14 cellular contexts compared by ENCODE assay signal in genomic region chr15:84108725-84109124, GRCh38.
DNase-seq lines count a peak whose midpoint lies in the region; ATAC-seq and TF ChIP-seq lines count a peak whose summit lies in the region.
"Had no signal": no experiment of that assay in that cellular context is flagged by ENCODE, and none has a peak within 500 bp of the region (broad histone marks: within the 10 kb centered on the region; RNA-seq: fewer than 3 reads in every experiment).

No MANE protein-coding gene starts in this region.

- no peaks in the 10 kb centered on the region for H3K9me3 ChIP-seq in naive thymus-derived CD4-positive, alpha-beta T cell (ENCODE audit: control insufficient read depth in 2 of 3, low read length in 3 of 3)
- H3K9me3 ChIP-seq in Peyer's patch, result no peaks in the 10 kb centered on the region

- POLR2A ChIA-PET in naive thymus-derived CD4-positive, alpha-beta T cell (lab: Charles Lee), result no interaction called here

- no peaks in the 10 kb centered on the region for H3K27me3 ChIP-seq in naive thymus-derived CD4-positive, alpha-beta T cell (ENCODE audit: control insufficient read depth in 2 of 2, insufficient read depth in 2 of 2, low read length in 2 of 2)
- no peaks in the 10 kb centered on the region for H3K27me3 ChIP-seq in Peyer's patch

- H3K4me3 ChIP-seq in naive thymus-derived CD4-positive, alpha-beta T cell (ENCODE audit: low read length), result no peak overlapping the region
- H3K4me3 ChIP-seq in Peyer's patch, result no peak overlapping the region

- H3K4me1 Mint-ChIP-seq in chondrocyte (ENCODE audit: low read depth) (peaks cover 4% of the 10 kb centered on the region), nephron (peaks cover 5% of the 10 kb centered on the region)
- no peaks in the 10 kb centered on the region for H3K4me1 Mint-ChIP-seq in naive thymus-derived CD4-positive, alpha-beta T cell
- H3K4me1 Mint-ChIP-seq: natural killer cell had no signal

- CTCF ChIA-PET in naive thymus-derived CD4-positive, alpha-beta T cell (lab: Charles Lee), result no interaction called here

- no peaks in the 10 kb centered on the region for H3K36me3 ChIP-seq in naive thymus-derived CD4-positive, alpha-beta T cell (ENCODE audit: control insufficient read depth in 2 of 3, insufficient read depth in 3 of 3, low read length in 3 of 3)
- H3K36me3 ChIP-seq in Peyer's patch, result no peaks in the 10 kb centered on the region

- H3K4me3 Mint-ChIP-seq in chondrocyte (ENCODE audit: unreplicated experiment), result no peak overlapping the region
- no peak overlapping the region for H3K4me3 Mint-ChIP-seq in nephron
- no peak overlapping the region for H3K4me3 Mint-ChIP-seq in naive thymus-derived CD4-positive, alpha-beta T cell
- H3K4me3 Mint-ChIP-seq: CD8-positive, alpha-beta T cell; dendritic cell treated with granulocyte-macrophage colony-stimulating factor and Interleukin-4, amounts not matched to agents 40 ng/mL and 50 ng/mL, for 4 days; natural killer cell had no signal

- H3K27me3 Mint-ChIP-seq in chondrocyte (ENCODE audit: low read depth) (peaks cover 2% of the 10 kb centered on the region), nephron (ENCODE audit: low read depth) (no peaks in the 10 kb centered on the region)
- H3K27me3 Mint-ChIP-seq in naive thymus-derived CD4-positive, alpha-beta T cell, result peaks cover 5 to 17% (median 9%) of the 10 kb centered on the region in 5 donors

- H3K9me3 Mint-ChIP-seq in chondrocyte (ENCODE audit: low read depth) (no peaks in the 10 kb centered on the region), nephron (no peaks in the 10 kb centered on the region)
- H3K9me3 Mint-ChIP-seq in naive thymus-derived CD4-positive, alpha-beta T cell, result no peaks in the 10 kb centered on the region
- H3K9me3 Mint-ChIP-seq: activated naive CD4-positive, alpha-beta T cell treated with anti-CD3 and anti-CD28 coated beads, Interleukin-2, amount 50 U/mL, for 72 hours; CD8-positive, alpha-beta T cell; dendritic cell treated with granulocyte-macrophage colony-stimulating factor and Interleukin-4, amounts not matched to agents 40 ng/mL and 50 ng/mL, for 4 days; natural killer cell had no signal

- intact Hi-C loops in naive thymus-derived CD4-positive, alpha-beta T cell (cut with micrococcal nuclease), result no loop called here

- no peak for TF ChIP-seq POLR2A in Peyer's patch (IDR thresholded peaks at IDR 0.05)

- TF ChIP-seq CTCF in chondrocyte (IDR thresholded peaks at IDR 0.05) (peak; percentile 47), nephron (IDR thresholded peaks at IDR 0.05; ENCODE audit: unreplicated experiment in 3 of 3) (peak; percentile 22 to 40 (median 35)), Peyer's patch (IDR thresholded peaks at IDR 0.05) (no peak)

- DNase-seq in EL (peak; percentile 5), NAMALWA (ENCODE audit: low spot score) (peak; percentile 16), chondrocyte (ENCODE audit: low spot score) (no peak), NCI-H2081 treated with DMSO at 0.1 percent for 48 hours (lab: John Stamatoyannopoulos, UW) (no peak), Peyer's patch (no peak), COR-L47 (lab: John Stamatoyannopoulos, UW) (no peak)
- DNase-seq in naive thymus-derived CD4-positive, alpha-beta T cell, result no peak
- DNase-seq: CD8-positive, alpha-beta T cell; natural killer cell; NCI-H1105; SHP77 treated with DMSO at 0.1 percent for 48 hours had no signal

- H3K27ac Mint-ChIP-seq in chondrocyte (ENCODE audit: unreplicated experiment) (no peak overlapping the region), nephron (peak overlapping the region in 1 of 3 experiments; percentile 10)
- H3K27ac Mint-ChIP-seq in naive thymus-derived CD4-positive, alpha-beta T cell, result no peak overlapping the region
- H3K27ac Mint-ChIP-seq: activated naive CD4-positive, alpha-beta T cell treated with anti-CD3 and anti-CD28 coated beads, Interleukin-2, amount 50 U/mL, for 72 hours; CD8-positive, alpha-beta T cell; dendritic cell treated with granulocyte-macrophage colony-stimulating factor and Interleukin-4, amounts not matched to agents 40 ng/mL and 50 ng/mL, for 4 days; natural killer cell had no signal

- ATAC-seq in naive thymus-derived CD4-positive, alpha-beta T cell, result no peak
- ATAC-seq: activated naive CD4-positive, alpha-beta T cell treated with anti-CD3 and anti-CD28 coated beads, Interleukin-2, amount 50 U/mL, for 72 hours; CD8-positive, alpha-beta T cell; natural killer cell had no signal

- H3K27ac ChIP-seq in naive thymus-derived CD4-positive, alpha-beta T cell (ENCODE audit: low read depth, low read length), result no peak overlapping the region
- H3K27ac ChIP-seq in Peyer's patch, result no peak overlapping the region

- H3K4me1 ChIP-seq in naive thymus-derived CD4-positive, alpha-beta T cell (ENCODE audit: control insufficient read depth in 2 of 2, insufficient read depth in 2 of 2, low read length in 2 of 2), result no peaks in the 10 kb centered on the region
- H3K4me1 ChIP-seq in Peyer's patch, result no peaks in the 10 kb centered on the region

- no peaks in the 10 kb centered on the region for H3K36me3 Mint-ChIP-seq in chondrocyte (ENCODE audit: low read depth)
- H3K36me3 Mint-ChIP-seq in nephron (ENCODE audit: low read depth), result no peaks in the 10 kb centered on the region
- H3K36me3 Mint-ChIP-seq in naive thymus-derived CD4-positive, alpha-beta T cell, result no peaks in the 10 kb centered on the region
- H3K36me3 Mint-ChIP-seq: activated naive CD4-positive, alpha-beta T cell treated with anti-CD3 and anti-CD28 coated beads, Interleukin-2, amount 50 U/mL, for 72 hours; CD8-positive, alpha-beta T cell; natural killer cell had no signal

Comparison
In these comparisons a context has a peak if more than half of its experiments do, and no peak if none do; other contexts are left out.
1. DNase-seq: peak in EL (single experiment) and NAMALWA (single experiment); none in chondrocyte (single experiment), naive thymus-derived CD4-positive, alpha-beta T cell (0 of 9), NCI-H2081 treated with DMSO at 0.1 percent for 48 hours (single experiment), Peyer's patch (0 of 3) and COR-L47 (single experiment).
2. CTCF ChIP-seq: peak in chondrocyte (single experiment) and nephron (3 of 3); none in Peyer's patch (0 of 6).